In genomic region chr15:62503451-62503850, GRCh38 we compare ENCODE assay signal across 13 cellular contexts.
DNase-seq lines count a peak whose midpoint lies in the region; ATAC-seq and TF ChIP-seq lines count a peak whose summit lies in the region.
"Had no signal": no experiment of that assay in that cellular context is flagged by ENCODE, and none has a peak within 500 bp of the region (broad histone marks: within the 10 kb centered on the region; RNA-seq: fewer than 3 reads in every experiment).

No MANE protein-coding gene starts in this region.

- H3K36me3 ChIP-seq in BE2C: no peaks in the 10 kb centered on the region

- ATAC-seq in HG02870 (IDR thresholded peaks at IDR 0.05; ENCODE audit: unreplicated experiment) (no peak), T-cell (replicated peaks in 1 of 4) (no peak), natural killer cell (no peak), HG03442 (IDR thresholded peaks at IDR 0.05; ENCODE audit: unreplicated experiment) (no peak)

- no peaks in the 10 kb centered on the region for H3K27me3 ChIP-seq in BE2C

- DNase-seq in BE2C (peak; percentile 19), HT-29 (ENCODE audit: low spot score) (peak; percentile 2), astrocyte of the hippocampus (ENCODE audit: low read depth, low spot score) (peak; percentile 48), medulla oblongata (ENCODE audit: extremely low spot score) (peak; percentile 75), T-cell (no peak), natural killer cell (no peak)
- DNase-seq: activated CD4-positive, alpha-beta T cell treated with anti-CD3 and anti-CD28 coated beads for 4 hours; activated gamma-delta T cell; CD8-positive, alpha-beta memory T cell; NCI-H2029; SHP77 treated with DMSO at 0.1 percent for 48 hours had no signal

- peaks cover 18% of the 10 kb centered on the region for H3K4me1 ChIP-seq in BE2C

- H3K27ac Mint-ChIP-seq in T-cell (no peak overlapping the region), natural killer cell (no peak overlapping the region)
- H3K27ac Mint-ChIP-seq: CD8-positive, alpha-beta memory T cell had no signal

- CTCF ChIA-PET in T-cell (lab: Charles Lee): interaction anchor here in 1 of 2 donors (0.7 kb wide), 1 partner anchor 1498 kb away, joined by 3 read pairs; no protein-coding TSS in a partner anchor

- H3K27me3 Mint-ChIP-seq in T-cell: peaks cover 0 to 11% of the 10 kb centered on the region in 2 donors
- H3K27me3 Mint-ChIP-seq in natural killer cell (ENCODE audit: low read depth in 2 of 2): peaks cover 3 to 14% of the 10 kb centered on the region in 2 donors

- H3K4me1 Mint-ChIP-seq in T-cell (no peaks in the 10 kb centered on the region), natural killer cell (no peaks in the 10 kb centered on the region)
- H3K4me1 Mint-ChIP-seq: CD8-positive, alpha-beta memory T cell had no signal

- no peak overlapping the region for H3K4me3 ChIP-seq in BE2C (ENCODE audit: low read depth, low read length)

- H3K9me3 Mint-ChIP-seq in T-cell: no peaks in the 10 kb centered on the region
- H3K9me3 Mint-ChIP-seq in natural killer cell: no peaks in the 10 kb centered on the region
- H3K9me3 Mint-ChIP-seq: CD8-positive, alpha-beta memory T cell had no signal

- POLR2A ChIA-PET in T-cell (lab: Charles Lee): no interaction called here

- intact Hi-C loops in natural killer cell (cut with micrococcal nuclease): no loop called here

- TF ChIP-seq CTCF in BE2C (IDR thresholded peaks at IDR 0.05; ENCODE audit: low read depth, low read length) (no peak), natural killer cell (IDR thresholded peaks at IDR 0.05) (no peak)

- H3K4me3 Mint-ChIP-seq in T-cell: no peak overlapping the region
- no peak overlapping the region for H3K4me3 Mint-ChIP-seq in natural killer cell
- H3K4me3 Mint-ChIP-seq: CD8-positive, alpha-beta memory T cell had no signal

- no peaks in the 10 kb centered on the region for H3K9me3 ChIP-seq in BE2C

- no peaks in the 10 kb centered on the region for H3K36me3 Mint-ChIP-seq in T-cell
- H3K36me3 Mint-ChIP-seq in natural killer cell: no peaks in the 10 kb centered on the region
- H3K36me3 Mint-ChIP-seq: CD8-positive, alpha-beta memory T cell had no signal

Comparison
In these comparisons a context has a peak if more than half of its experiments do, and no peak if none do; other contexts are left out.
1. DNase-seq: peak in BE2C (single experiment), HT-29 (single experiment), astrocyte of the hippocampus (single experiment) and medulla oblongata (single experiment); none in T-cell (0 of 34) and natural killer cell (single experiment).